In genomic region chr7:117937049-117937448, GRCh38 we compare ENCODE assay signal across 20 cellular contexts.
"Had no signal": no experiment of that assay in that cellular context is flagged by ENCODE, and none has a peak within 500 bp of the region (broad histone marks: within the 10 kb centered on the region; RNA-seq: fewer than 3 reads in every experiment).

No MANE protein-coding gene starts in this region.

- H3K4me3 ChIP-seq: colonic mucosa, hepatocyte, lung, psoas muscle, right lobe of liver, skin epidermis, testis, tibial nerve had no signal

- DNase-seq: colonic mucosa; dermis blood vessel endothelial cell; erythroblast; foreskin melanocyte; head of caudate nucleus; left colon; left ventricle myocardium superior; naive thymus-derived CD4-positive, alpha-beta T cell; psoas muscle; retina; right lobe of liver; stimulated activated CD4-positive, alpha-beta T cell treated with anti-CD3 and anti-CD28 coated beads, Interleukin-2, amount 100 ng/mL, for 24 hours; stimulated activated CD4-positive, alpha-beta T cell treated with anti-CD3 and anti-CD28 coated beads, Interleukin-4, amount 100 ng/mL, for 4 hours; stimulated activated naive B cell treated with anti-CD40 and anti-IgM and Interleukin-4, amounts not matched to agents 10 μg/mL and 1 μg/mL and 100 μg/mL, for 72 hours; stimulated activated naive CD8-positive, alpha-beta T cell treated with anti-CD3 and anti-CD28 coated beads, Interleukin-15, amount 100 ng/mL, for 72 hours; testis had no signal
